In the genomic region with DNA sequence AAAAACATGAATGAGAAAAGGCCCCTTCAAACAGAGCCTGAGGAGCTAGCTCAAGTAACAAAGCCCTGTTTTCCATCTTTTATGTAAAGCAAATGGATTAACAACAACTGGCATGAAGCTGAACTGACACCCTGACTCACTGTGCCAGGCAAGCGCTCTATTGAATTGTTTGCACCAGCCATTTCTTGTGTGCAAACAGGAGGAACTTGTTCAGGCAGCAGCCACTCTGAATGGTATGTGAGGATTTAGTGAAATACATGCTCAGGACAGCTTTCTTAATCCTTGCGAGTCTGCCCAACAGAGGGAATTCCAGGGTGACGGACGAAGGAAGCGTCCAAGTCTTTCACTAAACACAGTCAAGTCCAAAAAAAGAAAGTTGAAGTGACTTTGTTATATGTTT, we compare ENCODE assay signal across 16 cellular contexts.
DNase-seq lines count a peak whose midpoint lies in the region; FAIRE-seq and TF ChIP-seq lines count a peak whose summit lies in the region.
"Had no signal": no experiment of that assay in that cellular context is flagged by ENCODE, and none has a peak within 500 bp of the region (broad histone marks: within the 10 kb centered on the region; RNA-seq: fewer than 3 reads in every experiment).

No MANE protein-coding gene starts in this region.

- H3K36me3 ChIP-seq in HUES48 (ENCODE audit: control insufficient read depth, insufficient read depth, low read length) (no peaks in the 10 kb centered on the region), BE2C (no peaks in the 10 kb centered on the region)
- H3K36me3 ChIP-seq: MG63, sigmoid colon had no signal

- no peak overlapping the region for H3K4me3 Mint-ChIP-seq in progenitor cell of endocrine pancreas (ENCODE audit: low read depth)
- H3K4me3 Mint-ChIP-seq: activated CD8-positive, alpha-beta T cell treated with anti-CD3 and anti-CD28 coated beads for 36 hours had no signal

- no peaks in the 10 kb centered on the region for H3K36me3 Mint-ChIP-seq in progenitor cell of endocrine pancreas (ENCODE audit: insufficient read depth)

- intact Hi-C loops in cardiac septum (cut with DNase I): no loop called here

- TF ChIP-seq CTCF in progenitor cell of endocrine pancreas (IDR thresholded peaks at IDR 0.05; ENCODE audit: unreplicated experiment) (no peak), BE2C (IDR thresholded peaks at IDR 0.05; ENCODE audit: low read depth, low read length) (no peak)

- H3K9me3 Mint-ChIP-seq in progenitor cell of endocrine pancreas (ENCODE audit: low read depth): no peaks in the 10 kb centered on the region
- H3K9me3 Mint-ChIP-seq: activated CD8-positive, alpha-beta T cell treated with anti-CD3 and anti-CD28 coated beads for 36 hours had no signal

- peak overlapping the region; percentile 13 for H3K27ac ChIP-seq in HUES48 (ENCODE audit: low read depth, low read length)

- no peak for FAIRE-seq in urothelium cell line (lab: Jason Lieb, UNC)

- H3K27me3 ChIP-seq in HUES48 (ENCODE audit: control insufficient read depth, insufficient read depth, low read length) (no peaks in the 10 kb centered on the region), BE2C (no peaks in the 10 kb centered on the region)
- H3K27me3 ChIP-seq: MG63, sigmoid colon had no signal

- H3K9me3 ChIP-seq in HUES48 (ENCODE audit: control insufficient read depth, insufficient read depth, low read length) (no peaks in the 10 kb centered on the region), BE2C (no peaks in the 10 kb centered on the region)
- H3K9me3 ChIP-seq: MG63, sigmoid colon had no signal

- DNase-seq in astrocyte of the hippocampus (ENCODE audit: low read depth, low spot score): peak; percentile 63
- peak; percentile 15 for DNase-seq in iPS DF 19.7 (ENCODE audit: low read depth, low spot score)
- no peak for DNase-seq in progenitor cell of endocrine pancreas (ENCODE audit: low spot score, unreplicated experiment)
- no peak for DNase-seq in cardiac septum (ENCODE audit: low spot score)
- DNase-seq in NCI-H446 (lab: John Stamatoyannopoulos, UW): no peak
- DNase-seq in BE2C: no peak
- no peak for DNase-seq in urothelium cell line (ENCODE audit: low spot score)
- DNase-seq: activated CD8-positive, alpha-beta T cell treated with anti-CD3 and anti-CD28 coated beads for 36 hours; cerebellar nuclear complex; MG63; NCI-H187; NCI-H524; occipital lobe; sigmoid colon; stimulated activated CD4-positive, alpha-beta T cell treated with anti-CD3 and anti-CD28 coated beads, Interleukin-2, amount 100 ng/mL, for 48 hours had no signal

- peak overlapping the region; percentile 11 for H3K27ac Mint-ChIP-seq in progenitor cell of endocrine pancreas
- H3K27ac Mint-ChIP-seq: activated CD8-positive, alpha-beta T cell treated with anti-CD3 and anti-CD28 coated beads for 36 hours had no signal

- H3K4me3 ChIP-seq in HUES48 (ENCODE audit: low read depth, low read length) (no peak overlapping the region), BE2C (ENCODE audit: low read depth, low read length) (no peak overlapping the region)
- H3K4me3 ChIP-seq: MG63, sigmoid colon had no signal

- peaks cover 17% of the 10 kb centered on the region for H3K4me1 Mint-ChIP-seq in progenitor cell of endocrine pancreas (ENCODE audit: low read depth)

- H3K9ac ChIP-seq in HUES48 (ENCODE audit: low read depth, low read length): no peak overlapping the region

- no peaks in the 10 kb centered on the region for H3K27me3 Mint-ChIP-seq in progenitor cell of endocrine pancreas
- H3K27me3 Mint-ChIP-seq: activated CD8-positive, alpha-beta T cell treated with anti-CD3 and anti-CD28 coated beads for 36 hours had no signal

- H3K4me1 ChIP-seq in HUES48 (ENCODE audit: control insufficient read depth, insufficient read depth, low read length) (peaks cover 57% of the 10 kb centered on the region), BE2C (no peaks in the 10 kb centered on the region)

Comparison
In these comparisons a context has a peak if more than half of its experiments do, and no peak if none do; other contexts are left out.
1. DNase-seq: peak in astrocyte of the hippocampus (single experiment) and iPS DF 19.7 (single experiment); none in progenitor cell of endocrine pancreas (single experiment), cardiac septum (single experiment), NCI-H446 (0 of 2), BE2C (single experiment) and urothelium cell line (single experiment).